1 cellular context compared by ENCODE assay signal in the genomic region with DNA sequence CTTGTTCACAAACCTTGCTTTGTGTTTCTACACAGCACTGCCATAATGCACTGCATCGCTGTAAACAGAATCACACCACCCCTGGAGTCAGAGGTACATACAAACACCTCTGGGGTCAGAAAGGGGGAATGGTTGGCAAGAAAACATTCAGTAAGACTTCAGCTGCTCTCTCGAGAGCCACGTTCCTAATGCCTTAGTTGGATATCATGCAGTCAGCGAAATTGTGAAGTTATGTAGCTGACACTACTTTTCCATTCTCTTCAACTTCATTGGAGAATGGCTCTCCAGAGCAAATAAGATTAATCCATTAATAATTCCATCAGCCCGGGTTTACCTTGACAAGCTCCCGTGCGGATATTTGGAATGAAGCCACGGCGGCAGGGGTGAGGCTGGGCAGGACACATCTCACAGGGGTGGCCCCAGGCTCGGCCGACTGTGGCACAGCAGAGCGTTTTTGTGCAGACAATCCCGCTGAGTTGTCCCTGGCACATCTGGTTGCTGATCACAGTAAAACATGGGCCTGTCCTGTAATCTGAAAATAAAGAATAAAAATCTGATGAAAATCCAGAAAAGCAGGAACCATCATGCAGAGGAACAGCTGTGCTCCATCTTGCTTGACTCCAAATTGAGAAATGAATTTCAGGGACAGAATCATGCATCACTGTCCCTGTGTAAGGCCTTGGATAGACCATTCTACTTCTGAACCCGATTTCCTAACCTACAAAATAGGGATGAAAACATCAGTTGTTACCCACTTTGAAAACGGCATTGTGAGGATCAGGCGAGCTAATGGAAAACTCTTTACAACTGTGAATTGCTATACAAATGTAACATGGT.
TF ChIP-seq lines count a peak whose summit lies in the region.

No MANE protein-coding gene starts in this region.

TF ChIP-seq in IMR-90, 13 proteins besides CTCF, POLR2A, EP300 and RAD21:
- no peak for TF ChIP-seq MXI1 (IDR thresholded peaks at IDR 0.05; ENCODE audit: borderline replicate concordance, low read depth, low read length)
- TF ChIP-seq RCOR1 (IDR thresholded peaks at IDR 0.05; ENCODE audit: insufficient replicate concordance, low read length), result no peak
- TF ChIP-seq MAFK (IDR thresholded peaks at IDR 0.05; ENCODE audit: low read depth, low read length), result peak; percentile 66
- TF ChIP-seq NFE2L2 (IDR thresholded peaks at IDR 0.05; ENCODE audit: low read depth, low read length), result no peak
- no peak for TF ChIP-seq CEBPB (IDR thresholded peaks at IDR 0.05; ENCODE audit: low read depth, low read length)
- TF ChIP-seq FOS (IDR thresholded peaks at IDR 0.05; ENCODE audit: low read depth, low read length), result no peak
